ENCODE assay signal across 24 cellular contexts in the genomic region with DNA sequence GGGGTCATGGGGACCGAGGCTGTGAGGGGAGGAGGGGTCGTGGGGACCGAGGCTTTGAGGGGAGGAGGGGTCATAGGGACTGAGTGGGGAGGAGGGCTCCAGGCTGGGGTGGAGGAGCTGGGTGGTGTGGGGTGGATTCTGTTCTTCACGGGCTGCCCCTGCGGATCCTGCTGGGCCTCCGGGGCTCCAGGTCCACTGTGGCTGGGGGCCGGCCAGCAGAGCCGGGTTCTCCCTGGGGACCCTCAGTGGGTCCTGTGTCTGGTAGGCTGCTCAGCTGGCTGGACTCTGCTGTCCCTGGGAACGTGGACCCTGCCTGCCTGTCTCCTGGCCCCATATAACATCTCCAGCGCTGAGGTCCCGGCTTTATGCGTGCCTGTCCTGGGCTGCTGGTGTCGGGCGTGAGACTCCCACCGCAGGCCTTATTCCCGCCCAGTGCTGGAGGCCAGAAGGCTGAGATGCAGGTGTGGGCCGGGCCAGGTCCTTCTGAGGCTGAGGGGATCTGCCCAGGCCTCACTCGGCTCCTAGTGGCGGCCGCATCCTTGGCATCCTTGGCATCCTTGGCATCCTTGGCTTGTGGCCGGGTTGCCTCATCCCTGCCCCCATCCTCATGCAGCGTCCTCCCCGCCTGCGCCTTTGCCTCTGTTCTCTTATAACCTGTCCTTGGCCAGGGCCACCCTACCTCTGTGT. TPM values are rescaled to one million over a fixed set of nuclear protein-coding genes. Genes with fewer than 3 reads are reported as not detected.
DNase-seq lines count a peak whose midpoint lies in the region; ATAC-seq and TF ChIP-seq lines count a peak whose summit lies in the region.
"Had no signal": no experiment of that assay in that cellular context is flagged by ENCODE, and none has a peak within 500 bp of the region (broad histone marks: within the 10 kb centered on the region; RNA-seq: fewer than 3 reads in every experiment).

No MANE protein-coding gene starts in this region.

- no peak overlapping the region for H3K4ac ChIP-seq in mesendoderm (ENCODE audit: low read depth, low read length)

- H2BK120ac ChIP-seq in mesendoderm (ENCODE audit: low read depth, low read length) = no peak overlapping the region

- no peaks in the 10 kb centered on the region for H3K4me1 Mint-ChIP-seq in CD14-positive monocyte
- H3K4me1 Mint-ChIP-seq: B cell had no signal

- H3K18ac ChIP-seq in mesendoderm (ENCODE audit: low read length) = no peak overlapping the region

- H3K79me2 ChIP-seq in mesendoderm (ENCODE audit: control insufficient read depth, insufficient read depth, low read length) = no peaks in the 10 kb centered on the region

- DNase-seq in BE2C (peak; percentile 10), HS-27A (ENCODE audit: low read depth) (peak; percentile 33), breast epithelium (ENCODE audit: low spot score in 2 of 2) (peak in 1 of 2 donors; percentile 69), mesendoderm (peak; percentile 85), NCI-H1930 (lab: John Stamatoyannopoulos, UW) (no peak), OCI-M2 (lab: John Stamatoyannopoulos, UW; ENCODE audit: unreplicated experiment) (no peak), CD14-positive monocyte (ENCODE audit: low spot score) (no peak)
- DNase-seq: activated CD8-positive, alpha-beta memory T cell treated with anti-CD3 and anti-CD28 coated beads, Interleukin-2, amount 50 U/mL, for 4 hours; activated effector memory CD4-positive, alpha-beta T cell treated with anti-CD3 and anti-CD28 coated beads, Interleukin-2, amount 50 U/mL, for 16 hours; amniotic stem cell; effector memory CD4-positive, alpha-beta T cell; left colon; MG63; NCI-H2081; NCI-H510A treated with DMSO at 0.1 percent for 48 hours; stimulated activated CD4-positive, alpha-beta T cell treated with anti-CD3 and anti-CD28 coated beads, Interleukin-4, amount 100 ng/mL, for 4 hours; stimulated activated CD8-positive, alpha-beta memory T cell treated with anti-CD3 and anti-CD28 coated beads, Interleukin-4, amount 100 ng/mL, for 48 hours; T-helper 9 cell had no signal

- intact Hi-C loops in breast epithelium (cut with DNase I; ENCODE audit: low total_unique reads) (no loop called here), CD14-positive monocyte (cut with micrococcal nuclease) (no loop called here)

- H3K27me3 ChIP-seq in BE2C (no peaks in the 10 kb centered on the region), breast epithelium (no peaks in the 10 kb centered on the region), mesendoderm (ENCODE audit: insufficient read depth, low read length, poor library complexity) (no peaks in the 10 kb centered on the region)
- H3K27me3 ChIP-seq: MG63, suprapubic skin had no signal

- no peak overlapping the region for H2BK5ac ChIP-seq in mesendoderm (ENCODE audit: low read length)

- H4K8ac ChIP-seq in mesendoderm (ENCODE audit: low read depth, low read length) = no peak overlapping the region

- no peak overlapping the region for H3K56ac ChIP-seq in mesendoderm (ENCODE audit: low read length)

- WGBS in mesendoderm (ENCODE audit: extremely low coverage, insufficient coverage, low lambda C conversion rate) = no CpG with 5 or more reads among the region's 24 CpGs

- peaks cover 0 to 2% of the 10 kb centered on the region in 2 donors for H3K36me3 Mint-ChIP-seq in CD14-positive monocyte

- peaks cover 10% of the 10 kb centered on the region; the same call in 1 of the 2 replicates for H3K36me3 ChIP-seq in BE2C
- no peaks in the 10 kb centered on the region for H3K36me3 ChIP-seq in breast epithelium
- no peaks in the 10 kb centered on the region for H3K36me3 ChIP-seq in mesendoderm (ENCODE audit: control insufficient read depth, insufficient read depth, low read length)
- H3K36me3 ChIP-seq: HAP-1, MG63 had no signal

- H3K4me3 Mint-ChIP-seq in CD14-positive monocyte = no peak overlapping the region
- H3K4me3 Mint-ChIP-seq: B cell had no signal

- H3K9me3 Mint-ChIP-seq in CD14-positive monocyte = peaks cover 0 to 2% (median 0%) of the 10 kb centered on the region in 7 donors

- no peak overlapping the region for H2BK15ac ChIP-seq in mesendoderm (replicated peaks; ENCODE audit: low read depth)

- H3K27me3 Mint-ChIP-seq in CD14-positive monocyte (ENCODE audit: low read depth in 3 of 3) = peaks cover 0 to 7% (median 4%) of the 10 kb centered on the region in 3 donors
- H3K27me3 Mint-ChIP-seq: B cell had no signal

- no peak for ATAC-seq in GM21529 (IDR thresholded peaks at IDR 0.05; ENCODE audit: unreplicated experiment)
- ATAC-seq: left colon had no signal

- H3K4me1 ChIP-seq in BE2C = no peaks in the 10 kb centered on the region
- no peaks in the 10 kb centered on the region for H3K4me1 ChIP-seq in breast epithelium
- H3K4me1 ChIP-seq in mesendoderm (ENCODE audit: control insufficient read depth, low read depth, low read length) = no peaks in the 10 kb centered on the region
- H3K4me1 ChIP-seq: HAP-1 had no signal

- H3K9me3 ChIP-seq in BE2C (no peaks in the 10 kb centered on the region), breast epithelium (no peaks in the 10 kb centered on the region)
- H3K9me3 ChIP-seq: HAP-1, MG63, suprapubic skin had no signal

- no peak overlapping the region for H3K9ac ChIP-seq in mesendoderm (ENCODE audit: low read length)

- H4K5ac ChIP-seq in mesendoderm (ENCODE audit: low read length) = no peak overlapping the region

- no peak for TF ChIP-seq CTCF in BE2C (IDR thresholded peaks at IDR 0.05; ENCODE audit: low read depth, low read length)
- peak in 1 of 3 donors; percentile 7 for TF ChIP-seq CTCF in breast epithelium (IDR thresholded peaks at IDR 0.05)
- TF ChIP-seq CTCF in CD14-positive monocyte (IDR thresholded peaks at IDR 0.05) = no peak

- peaks cover 1% of the 10 kb centered on the region for H3K79me1 ChIP-seq in mesendoderm (ENCODE audit: low read length)

- H3K27ac Mint-ChIP-seq in CD14-positive monocyte = no peak overlapping the region
- H3K27ac Mint-ChIP-seq: B cell had no signal

- H3K23ac ChIP-seq in mesendoderm (ENCODE audit: low read length) = no peak overlapping the region

- no peak for TF ChIP-seq POLR2A in breast epithelium (IDR thresholded peaks at IDR 0.05)

- no peak overlapping the region for H3K4me3 ChIP-seq in BE2C (ENCODE audit: low read depth, low read length)
- no peak overlapping the region for H3K4me3 ChIP-seq in breast epithelium
- H3K4me3 ChIP-seq in mesendoderm (ENCODE audit: low read length) = no peak overlapping the region
- H3K4me3 ChIP-seq: HAP-1, MG63, skin epidermis, suprapubic skin had no signal

- H3K4me2 ChIP-seq in mesendoderm (ENCODE audit: low read length) = no peak overlapping the region

- H3K27ac ChIP-seq in breast epithelium (peak overlapping the region; percentile 22 to 59), mesendoderm (ENCODE audit: low read depth, low read length) (no peak overlapping the region)
- H3K27ac ChIP-seq: skin epidermis, suprapubic skin had no signal

- H2AK5ac ChIP-seq in mesendoderm (ENCODE audit: low read length) = no peak overlapping the region

RNA-seq across cellular contexts. Expression of a gene that starts 19.8 kb away (rescaled TPM):
- polyA plus RNA-seq in BE2C (2012; ENCODE audit: insufficient read depth, insufficient read length, low read depth) = 1.9 TPM
- total RNA-seq in breast epithelium = 10 to 100 TPM in 1 of 3 donors, 1 to 10 TPM in 2; 7.8 to 16.2 (median 8.5) TPM
- polyA plus RNA-seq in mesendoderm (2013, experiment 1 of 2) = 0.21 TPM
- polyA plus RNA-seq in mesendoderm (2013, experiment 2 of 2) = 0.17 TPM
- polyA plus RNA-seq in CD14-positive monocyte = 10 to 100 TPM; 38.7 to 41.3 TPM
- total RNA-seq: fibroblast of lung had no signal
- polyA plus RNA-seq: fibroblast of lung had no signal

RNA-seq across cellular contexts. Expression of a gene that starts 21.9 kb away (rescaled TPM):
- polyA plus RNA-seq in BE2C (2012; ENCODE audit: insufficient read depth, insufficient read length, low read depth) = 180 TPM
- total RNA-seq in breast epithelium = 10 to 100 TPM; 40.5 to 52.0 (median 42.3) TPM
- 19.0 TPM for polyA plus RNA-seq in mesendoderm (2013, experiment 1 of 2)
- 19.6 TPM for polyA plus RNA-seq in mesendoderm (2013, experiment 2 of 2)
- under 1 TPM; 0.25 to 0.37 TPM for polyA plus RNA-seq in CD14-positive monocyte

RNA-seq across cellular contexts. Expression of a gene that starts 53.8 kb away (rescaled TPM):
- polyA plus RNA-seq in BE2C (2012; ENCODE audit: insufficient read depth, insufficient read length, low read depth) = 1,091 TPM
- total RNA-seq in breast epithelium = 100 to 1,000 TPM; 329 to 407 (median 397) TPM
- polyA plus RNA-seq in mesendoderm (2013, experiment 1 of 2) = 69.9 TPM
- polyA plus RNA-seq in mesendoderm (2013, experiment 2 of 2) = 71.4 TPM
- 10 to 100 TPM; 27.5 to 34.4 TPM for polyA plus RNA-seq in CD14-positive monocyte

Comparison
In these comparisons a context has a peak if more than half of its experiments do, and no peak if none do; other contexts are left out.
1. DNase-seq: peak in BE2C (single experiment), HS-27A (single experiment) and mesendoderm (single experiment); none in NCI-H1930 (0 of 2), OCI-M2 (single experiment) and CD14-positive monocyte (single experiment).